ENCODE assay signal across 19 cellular contexts in the genomic region with DNA sequence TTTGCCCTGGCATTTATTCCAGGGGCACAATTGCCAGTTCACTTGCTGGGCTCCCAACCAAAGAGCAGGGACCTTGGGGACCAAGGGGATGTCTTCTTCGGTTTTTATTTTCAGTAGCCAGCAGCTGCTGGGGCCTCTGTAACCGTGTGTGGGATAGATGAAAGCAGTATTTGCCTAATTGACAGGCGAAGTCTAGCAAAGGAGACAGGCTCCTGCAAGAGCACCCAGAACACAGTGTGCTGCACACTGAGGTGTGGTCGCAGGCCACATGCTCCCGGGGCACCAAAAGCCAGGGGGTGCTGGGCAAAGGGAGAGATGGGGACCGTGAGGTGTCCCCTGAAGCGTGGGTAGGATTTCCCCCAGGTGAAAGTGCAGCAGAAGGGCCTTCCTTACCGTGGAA. TPM values are rescaled to one million over a fixed set of nuclear protein-coding genes. Genes with fewer than 3 reads are reported as not detected.
"Had no signal": no experiment of that assay in that cellular context is flagged by ENCODE, and none has a peak within 500 bp of the region (broad histone marks: within the 10 kb centered on the region; RNA-seq: fewer than 3 reads in every experiment).

No MANE protein-coding gene starts in this region.

- DNase-seq: activated CD4-positive, alpha-beta T cell treated with anti-CD3 and anti-CD28 coated beads for 4 hours; activated CD8-positive, alpha-beta memory T cell treated with anti-CD3 and anti-CD28 coated beads for 24 hours; activated naive CD4-positive, alpha-beta T cell treated with anti-CD3 and anti-CD28 coated beads, Interleukin-2, amount 10 ng/mL, durations not matched to agents 7 days and 5 days; caudate nucleus; colonic mucosa; effector CD4-positive, alpha-beta T cell; left ventricle myocardium superior; WERI-Rb-1 had no signal

- H3K9me3 Mint-ChIP-seq: activated naive CD4-positive, alpha-beta T cell treated with anti-CD3 and anti-CD28 coated beads, Interleukin-2, amount 10 ng/mL, durations not matched to agents 7 days and 5 days; activated T-helper 2 cell treated with anti-CD3 and anti-CD28 coated beads, Interferon-gamma antibody, Interleukin-2, Interleukin-4, amounts not matched to agents 10 μg/mL and 5 μg/mL and 100 μg/mL, durations not matched to agents 14 hours and 24 hours and 36 hours had no signal

- H3K27ac Mint-ChIP-seq: activated naive CD4-positive, alpha-beta T cell treated with anti-CD3 and anti-CD28 coated beads, Interleukin-2, amount 10 ng/mL, durations not matched to agents 7 days and 5 days; activated T-helper 2 cell treated with anti-CD3 and anti-CD28 coated beads, Interferon-gamma antibody, Interleukin-2, Interleukin-4, amounts not matched to agents 10 μg/mL and 5 μg/mL and 100 μg/mL, durations not matched to agents 14 hours and 24 hours and 36 hours had no signal

- H3K4me1 Mint-ChIP-seq: neural crest cell had no signal

- H3K36me3 Mint-ChIP-seq: activated naive CD4-positive, alpha-beta T cell treated with anti-CD3 and anti-CD28 coated beads, Interleukin-2, amount 10 ng/mL, durations not matched to agents 7 days and 5 days had no signal

- ATAC-seq: gastroesophageal sphincter, left ventricle myocardium superior had no signal

- H3K4me3 Mint-ChIP-seq: activated naive CD4-positive, alpha-beta T cell treated with anti-CD3 and anti-CD28 coated beads, Interleukin-2, amount 10 ng/mL, durations not matched to agents 7 days and 5 days; neural crest cell had no signal

RNA-seq across cellular contexts. Expression of a gene that starts 5.3 kb away (rescaled TPM):
- total RNA-seq: activated T-helper 2 cell treated with anti-CD3 and anti-CD28 coated beads, Interferon-gamma antibody, Interleukin-2, Interleukin-4, amounts not matched to agents 10 μg/mL and 5 μg/mL and 100 μg/mL, durations not matched to agents 14 hours and 24 hours and 36 hours; kidney epithelial cell; left ventricle myocardium superior; mesenteric fat pad; neural crest cell; renal cortical epithelial cell; skeletal muscle tissue; subcutaneous adipose tissue; tibial nerve; vagina had no signal
- polyA plus RNA-seq: hepatocyte had no signal
